Comparison of ENCODE assay signal across 1 cellular context in genomic region chr19:10744222-10744847, GRCh38.
TF ChIP-seq lines count a peak whose summit lies in the region.

No MANE protein-coding gene starts in this region.

TF ChIP-seq in SK-N-SH, 30 proteins besides CTCF, POLR2A, EP300 and RAD21:
- TF ChIP-seq TEAD4 (IDR thresholded peaks at IDR 0.05; ENCODE audit: borderline replicate concordance, insufficient read depth) (no peak), SMC3 (IDR thresholded peaks at IDR 0.05; ENCODE audit: low read depth, low read length) (no peak), MXI1 (IDR thresholded peaks at IDR 0.05; ENCODE audit: low read depth, low read length) (no peak), RCOR1 (IDR thresholded peaks at IDR 0.05; ENCODE audit: low read length) (no peak), CHD2 (IDR thresholded peaks at IDR 0.05; ENCODE audit: low read length, partially characterized antibody) (no peak), IRF3 (IDR thresholded peaks at IDR 0.05; ENCODE audit: low read depth, low read length) (no peak), RXRA (IDR thresholded peaks at IDR 0.05; ENCODE audit: borderline replicate concordance, low read depth) (no peak), JUND (IDR thresholded peaks at IDR 0.05) (no peak), RFX5 (IDR thresholded peaks at IDR 0.05; ENCODE audit: low read length) (no peak), TAF1 (IDR thresholded peaks at IDR 0.05; ENCODE audit: borderline replicate concordance, low read depth, low read length) (no peak), USF1 (IDR thresholded peaks at IDR 0.05; ENCODE audit: borderline replicate concordance, low read depth) (no peak), YY1 (IDR thresholded peaks at IDR 0.05; ENCODE audit: low read depth) (no peak), FOSL2 (IDR thresholded peaks at IDR 0.05; ENCODE audit: borderline replicate concordance, low read depth) (no peak), GATA2 (CRISPR knock-in tag; IDR thresholded peaks at IDR 0.05) (no peak), ELF1 (IDR thresholded peaks at IDR 0.05) (no peak), TCF12 (IDR thresholded peaks at IDR 0.05) (no peak), GABPA (IDR thresholded peaks at IDR 0.05; ENCODE audit: low read depth) (no peak), USF2 (IDR thresholded peaks at IDR 0.05; ENCODE audit: borderline replicate concordance, low read depth, low read length) (no peak), MEF2A (IDR thresholded peaks at IDR 0.05; ENCODE audit: borderline replicate concordance, low read depth) (no peak)
